ENCODE assay signal across 19 cellular contexts in genomic region chr1:231124746-231125145, GRCh38. TPM values are rescaled to one million over a fixed set of nuclear protein-coding genes. Genes with fewer than 3 reads are reported as not detected.
"Had no signal": no experiment of that assay in that cellular context is flagged by ENCODE, and none has a peak within 500 bp of the region (broad histone marks: within the 10 kb centered on the region; RNA-seq: fewer than 3 reads in every experiment).

No MANE protein-coding gene starts in this region.

- ATAC-seq: effector memory CD8-positive, alpha-beta T cell; left lung; natural killer cell; psoas muscle; stimulated activated naive CD8-positive, alpha-beta T cell treated with anti-CD3 and anti-CD28 coated beads, Interleukin-15, amount 100 ng/mL, for 72 hours had no signal

- H3K4me1 ChIP-seq: left lung, psoas muscle, sigmoid colon, spleen had no signal

- H3K27me3 ChIP-seq: left lung, sigmoid colon, spleen had no signal

- H3K4me3 ChIP-seq: left lung, psoas muscle, sigmoid colon, spleen had no signal

- FAIRE-seq: frontal cortex, keratinocyte, TTC549 had no signal

- DNase-seq: activated CD4-positive, alpha-beta T cell treated with anti-CD3 and anti-CD28 coated beads, Interleukin-2, amount 10 ng/mL, durations not matched to agents 7 days and 5 days; activated CD4-positive, CD25-positive, alpha-beta regulatory T cell; activated CD8-positive, alpha-beta memory T cell treated with anti-CD3 and anti-CD28 coated beads for 24 hours; activated gamma-delta T cell treated with Interleukin-2 at 50 U/mL for 16 hours; cortex of kidney; effector memory CD8-positive, alpha-beta T cell; left lung; mammary epithelial cell; natural killer cell; psoas muscle; sigmoid colon; spleen; stimulated activated naive CD8-positive, alpha-beta T cell treated with anti-CD3 and anti-CD28 coated beads, Interleukin-15, amount 100 ng/mL, for 72 hours; T-helper 2 cell had no signal

- H3K27ac ChIP-seq: epithelial cell of prostate, left lung, psoas muscle, sigmoid colon, spleen had no signal

- H3K36me3 ChIP-seq: left lung, sigmoid colon, spleen had no signal

- H3K9me3 ChIP-seq: psoas muscle, sigmoid colon had no signal

RNA-seq across cellular contexts. Expression of gene TRIM67, which starts 37.1 kb away (rescaled TPM):
- total RNA-seq: activated CD4-positive, alpha-beta T cell treated with anti-CD3 and anti-CD28 coated beads, Interleukin-2, amount 10 ng/mL, durations not matched to agents 7 days and 5 days; mammary epithelial cell; natural killer cell; ureter had no signal
- polyA plus RNA-seq: keratinocyte, mammary epithelial cell, psoas muscle had no signal
